Comparison of ENCODE assay signal across 8 cellular contexts in genomic region chr10:96720422-96721206, GRCh38. TPM values are rescaled to one million over a fixed set of nuclear protein-coding genes. Genes with fewer than 3 reads are reported as not detected.
DNase-seq lines count a peak whose midpoint lies in the region; ATAC-seq and TF ChIP-seq lines count a peak whose summit lies in the region.

PIK3AP1 (minus strand) TSS chr10:96720514; CDS start chr10:96720394, 120 bp downstream.

- intact Hi-C loops in activated T-helper 1 cell treated with anti-CD3 and anti-CD28 coated beads, Interleukin-12 subunit alpha, Interleukin-12 subunit beta, Interleukin-2, Interleukin-4 antibody, amounts not matched to agents 30 ng/mL and 10 ng/mL and 1 ng/mL, durations not matched to agents 14 hours and 24 hours and 36 hours (cut with micrococcal nuclease): loop anchor here (1.0 to 2.0 kb wide), 3 partner anchors 25 to 132 kb away; no protein-coding TSS in a partner anchor
- intact Hi-C loops in cardiac septum (cut with DNase I) (no loop called here), prostate gland (cut with DNase I) (loop anchor here (10.0 kb wide), 1 partner anchor 76 kb away; no protein-coding TSS in a partner anchor), aorta (cut with DNase I) (no loop called here)

- WGBS in prostate gland: 3% methylated on average over 31 of the region's 52 CpGs
- WGBS in aorta, 2 donors: 2 to 4% methylated on average over 29 to 52 of the region's 52 CpGs

- H3K4me3 ChIP-seq in prostate gland (peak within 1 kb of the TSS; percentile 41 to 56), aorta (ENCODE audit: low read length in 2 of 2) (peak within 1 kb of the TSS; percentile 21 to 74)

- ATAC-seq in GM19324 (IDR thresholded peaks at IDR 0.05; ENCODE audit: low FRiP score, unreplicated experiment) (peak; percentile 56), HG03460 (IDR thresholded peaks at IDR 0.05; ENCODE audit: unreplicated experiment) (peak; percentile 62), aorta (ENCODE audit: low FRiP score) (peak; percentile 71)

- H3K27me3 Mint-ChIP-seq in activated T-helper 1 cell treated with anti-CD3 and anti-CD28 coated beads, Interleukin-12 subunit alpha, Interleukin-12 subunit beta, Interleukin-2, Interleukin-4 antibody, amounts not matched to agents 30 ng/mL and 10 ng/mL and 1 ng/mL, durations not matched to agents 14 hours and 24 hours and 36 hours (ENCODE audit: insufficient read depth): peaks cover 9% of the 10 kb centered on the region

- peaks cover 27% of the 10 kb centered on the region for H3K4me1 Mint-ChIP-seq in activated T-helper 1 cell treated with anti-CD3 and anti-CD28 coated beads, Interleukin-12 subunit alpha, Interleukin-12 subunit beta, Interleukin-2, Interleukin-4 antibody, amounts not matched to agents 30 ng/mL and 10 ng/mL and 1 ng/mL, durations not matched to agents 14 hours and 24 hours and 36 hours (ENCODE audit: low read depth)

- no peaks in the 10 kb centered on the region for H3K36me3 Mint-ChIP-seq in activated T-helper 1 cell treated with anti-CD3 and anti-CD28 coated beads, Interleukin-12 subunit alpha, Interleukin-12 subunit beta, Interleukin-2, Interleukin-4 antibody, amounts not matched to agents 30 ng/mL and 10 ng/mL and 1 ng/mL, durations not matched to agents 14 hours and 24 hours and 36 hours (ENCODE audit: low read depth)

- no peak for TF ChIP-seq CTCF in C4-2B (conservative IDR thresholded peaks at IDR 0.05)
- no peak for TF ChIP-seq CTCF in prostate gland (IDR thresholded peaks at IDR 0.05)

- H3K36me3 ChIP-seq in prostate gland: no peaks in the 10 kb centered on the region
- no peaks in the 10 kb centered on the region for H3K36me3 ChIP-seq in aorta (ENCODE audit: control insufficient read depth in 1 of 2, insufficient read depth in 2 of 2, low read length in 1 of 2)

- H3K4me1 ChIP-seq in prostate gland (replicated peaks) (no peaks in the 10 kb centered on the region), aorta (ENCODE audit: control insufficient read depth in 1 of 2, insufficient read depth in 2 of 2, low read length in 2 of 2) (peaks cover 0 to 5% of the 10 kb centered on the region in 2 donors)

- H3K27me3 ChIP-seq in prostate gland (replicated peaks; ENCODE audit: insufficient read depth) (no peaks in the 10 kb centered on the region), aorta (ENCODE audit: control insufficient read depth in 1 of 2, insufficient read depth in 2 of 2, low read length in 1 of 2) (no peaks in the 10 kb centered on the region)

- peak within 1 kb of the TSS; percentile 87 for H3K27ac ChIP-seq in C4-2B
- peak within 1 kb of the TSS; percentile 28 to 43 for H3K27ac ChIP-seq in prostate gland
- H3K27ac ChIP-seq in aorta (ENCODE audit: low read depth in 1 of 2, low read length in 2 of 2): no peak within 1 kb of the TSS

- no peak for TF ChIP-seq POLR2A in prostate gland (IDR thresholded peaks at IDR 0.05)

- H3K9me3 ChIP-seq in prostate gland (no peaks in the 10 kb centered on the region), aorta (ENCODE audit: control insufficient read depth, low read length) (no peaks in the 10 kb centered on the region)

- peak within 1 kb of the TSS; percentile 95 for H3K4me3 Mint-ChIP-seq in activated T-helper 1 cell treated with anti-CD3 and anti-CD28 coated beads, Interleukin-12 subunit alpha, Interleukin-12 subunit beta, Interleukin-2, Interleukin-4 antibody, amounts not matched to agents 30 ng/mL and 10 ng/mL and 1 ng/mL, durations not matched to agents 14 hours and 24 hours and 36 hours

- DNase-seq in NOMO-1 treated with DMSO at 0.1 percent for 48 hours (lab: John Stamatoyannopoulos, UW; ENCODE audit: unreplicated experiment) (peak; percentile 76), cardiac septum (ENCODE audit: low spot score) (peak; percentile 91), prostate gland (ENCODE audit: low spot score) (no peak), aorta (peak; percentile 76 to 82)
- peak; percentile 36 for DNase-seq in activated T-helper 1 cell treated with anti-CD3 and anti-CD28 coated beads, Interleukin-12 subunit alpha, Interleukin-12 subunit beta, Interleukin-2, Interleukin-4 antibody, amounts not matched to agents 30 ng/mL and 10 ng/mL and 1 ng/mL, durations not matched to agents 14 hours and 24 hours and 36 hours (ENCODE audit: low spot score)

- peak within 1 kb of the TSS; percentile 88 for H3K27ac Mint-ChIP-seq in activated T-helper 1 cell treated with anti-CD3 and anti-CD28 coated beads, Interleukin-12 subunit alpha, Interleukin-12 subunit beta, Interleukin-2, Interleukin-4 antibody, amounts not matched to agents 30 ng/mL and 10 ng/mL and 1 ng/mL, durations not matched to agents 14 hours and 24 hours and 36 hours

- no peaks in the 10 kb centered on the region for H3K9me3 Mint-ChIP-seq in activated T-helper 1 cell treated with anti-CD3 and anti-CD28 coated beads, Interleukin-12 subunit alpha, Interleukin-12 subunit beta, Interleukin-2, Interleukin-4 antibody, amounts not matched to agents 30 ng/mL and 10 ng/mL and 1 ng/mL, durations not matched to agents 14 hours and 24 hours and 36 hours

RNA-seq across cellular contexts. Expression of gene PIK3AP1, which starts in this region (rescaled TPM):
- total RNA-seq in activated T-helper 1 cell treated with anti-CD3 and anti-CD28 coated beads, Interleukin-12 subunit alpha, Interleukin-12 subunit beta, Interleukin-2, Interleukin-4 antibody, amounts not matched to agents 30 ng/mL and 10 ng/mL and 1 ng/mL, durations not matched to agents 14 hours and 24 hours and 36 hours: 8.2 and 9.9 TPM in 2 replicates
- 2.8 TPM for total RNA-seq in cardiac septum
- 10 to 100 TPM in 1 of 2 donors, 1 to 10 TPM in 1; 3.8 to 15.6 TPM for total RNA-seq in prostate gland
- total RNA-seq in aorta: 10 to 100 TPM; 10.1 to 23.4 TPM
- polyA plus RNA-seq in aorta: 10 to 100 TPM in 1 of 2 donors, 1 to 10 TPM in 1; 1.9 to 13.8 TPM

Comparison
In these comparisons a context has a peak if more than half of its experiments do, and no peak if none do; other contexts are left out.
1. H3K27ac ChIP-seq: peak in C4-2B (single experiment) and prostate gland (2 of 2); none in aorta (0 of 2).
2. intact Hi-C loops: an anchor here in activated T-helper 1 cell treated with anti-CD3 and anti-CD28 coated beads, Interleukin-12 subunit alpha, Interleukin-12 subunit beta, Interleukin-2, Interleukin-4 antibody, amounts not matched to agents 30 ng/mL and 10 ng/mL and 1 ng/mL, durations not matched to agents 14 hours and 24 hours and 36 hours (1.0 to 2.0 kb wide) and prostate gland (10.0 kb wide); none called in cardiac septum and aorta.
3. Peak in every context shown above with its lines, with median percentiles within 50 percentile points of each other: ATAC-seq.